ENCODE assay signal across 13 cellular contexts in the genomic region with DNA sequence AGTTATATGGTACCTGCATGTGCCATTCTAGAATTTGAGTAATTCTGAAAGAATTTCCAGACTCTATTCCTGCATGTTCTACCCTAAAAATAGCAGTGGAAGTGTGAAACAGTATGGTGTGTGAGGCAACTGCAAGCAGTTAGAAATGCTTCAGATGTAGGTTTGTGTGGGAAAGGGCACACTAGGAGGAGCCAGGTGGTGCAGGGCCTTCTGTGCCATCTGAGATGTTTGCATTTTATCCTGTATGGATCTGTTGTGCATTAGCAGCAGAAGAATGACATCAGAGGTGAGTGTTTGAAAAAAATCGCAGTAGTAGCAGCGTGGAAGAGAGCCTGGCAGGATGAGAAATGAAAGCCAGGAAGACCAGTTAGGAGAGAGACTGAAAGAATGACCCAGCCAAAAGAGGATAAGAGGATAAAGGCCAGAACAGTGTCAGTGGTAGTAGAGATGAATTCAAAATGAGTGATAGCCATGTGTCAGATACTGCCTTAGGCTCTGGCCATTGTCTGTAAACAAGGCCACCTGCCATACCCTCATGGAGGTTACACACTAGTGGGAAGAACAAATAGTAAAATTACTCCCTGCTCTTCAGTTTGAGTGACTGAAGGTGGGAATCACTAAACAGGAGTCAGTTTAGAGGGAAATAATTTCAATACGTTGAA.
A peak's percentile ranks its signal among the peaks of the same experiment; 100 is the strongest.
DNase-seq lines count a peak whose midpoint lies in the region; ATAC-seq, FAIRE-seq and TF ChIP-seq lines count a peak whose summit lies in the region.
"Had no signal": no experiment of that assay in that cellular context is flagged by ENCODE, and none has a peak within 500 bp of the region (broad histone marks: within the 10 kb centered on the region; RNA-seq: fewer than 3 reads in every experiment).

No MANE protein-coding gene starts in this region.

- H3K4me1 ChIP-seq in HepG2 (ENCODE audit: insufficient read depth, low read length) = no peaks in the 10 kb centered on the region
- no peaks in the 10 kb centered on the region for H3K4me1 ChIP-seq in right lobe of liver
- peaks cover 0 to 28% (median 15%) of the 10 kb centered on the region in 12 donors for H3K4me1 ChIP-seq in heart left ventricle

- H3K27me3 ChIP-seq in HepG2 (ENCODE audit: control insufficient read depth in 1 of 2, insufficient read depth in 2 of 2, low read length in 2 of 2) (no peaks in the 10 kb centered on the region), right lobe of liver (no peaks in the 10 kb centered on the region), heart left ventricle (no peaks in the 10 kb centered on the region)

- ATAC-seq in HepG2 (peak; percentile 43), right lobe of liver (no peak), SK-N-SH treated with all-trans-retinoic acid at 6 μM for 48 hours (peak; percentile 76), heart left ventricle (peak; percentile 24 to 58 (median 47)), HG02798 (IDR thresholded peaks at IDR 0.05; ENCODE audit: poor library complexity, unreplicated experiment) (no peak)
- no peak for ATAC-seq in activated T-cell treated with anti-CD3 and anti-CD28 coated beads, Interleukin-2, amount 50 U/mL, for 72 hours (replicated peaks in 1 of 2)

- H3K27ac ChIP-seq in HepG2 (ENCODE audit: extremely low read length, insufficient read depth, low read length) = no peak overlapping the region
- H3K27ac ChIP-seq in right lobe of liver = peak overlapping the region in 1 of 3 donors; percentile 18
- H3K27ac ChIP-seq in heart left ventricle = peak overlapping the region in 3 of 12 donors; percentile 3 to 53 (median 8)
- H3K27ac ChIP-seq in coronary artery = no peak overlapping the region

- H3K27ac Mint-ChIP-seq in activated T-cell treated with anti-CD3 and anti-CD28 coated beads, Interleukin-2, amount 50 U/mL, for 72 hours = no peak overlapping the region
- H3K27ac Mint-ChIP-seq: activated B cell treated with CpG ODN at 0.5 μM for 24 hours had no signal

- H3K27me3 Mint-ChIP-seq in activated T-cell treated with anti-CD3 and anti-CD28 coated beads, Interleukin-2, amount 50 U/mL, for 72 hours (ENCODE audit: low read depth) = no peaks in the 10 kb centered on the region
- H3K27me3 Mint-ChIP-seq: activated B cell treated with CpG ODN at 0.5 μM for 24 hours had no signal

- TF ChIP-seq EP300 in HepG2 (IDR thresholded peaks at IDR 0.05; ENCODE audit: low read depth in 2 of 2, low read length in 2 of 2) = no peak
- no peak for TF ChIP-seq EP300 in HepG2 (CRISPR knock-in tag; IDR thresholded peaks at IDR 0.05; ENCODE audit: borderline replicate concordance)

- POLR2A ChIA-PET in HepG2 (lab: Yijun Ruan, JAX) = no interaction called here

- no peaks in the 10 kb centered on the region for H3K9me3 Mint-ChIP-seq in activated T-cell treated with anti-CD3 and anti-CD28 coated beads, Interleukin-2, amount 50 U/mL, for 72 hours
- H3K9me3 Mint-ChIP-seq: activated B cell treated with CpG ODN at 0.5 μM for 24 hours had no signal

- H3K79me2 ChIP-seq in HepG2 (ENCODE audit: insufficient read depth, low read length) = peaks cover 3% of the 10 kb centered on the region

- no peak overlapping the region for H3K4me2 ChIP-seq in HepG2 (ENCODE audit: low read depth, low read length)

- TF ChIP-seq POLR2A in HepG2 (IDR thresholded peaks at IDR 0.05; ENCODE audit: insufficient read depth in 1 of 2, low read depth in 2 of 2, low read length in 2 of 2) (no peak), right lobe of liver (IDR thresholded peaks at IDR 0.05) (no peak), heart left ventricle (IDR thresholded peaks at IDR 0.05) (no peak)

- H3K4me3 Mint-ChIP-seq in activated T-cell treated with anti-CD3 and anti-CD28 coated beads, Interleukin-2, amount 50 U/mL, for 72 hours = no peak overlapping the region
- H3K4me3 Mint-ChIP-seq: activated B cell treated with CpG ODN at 0.5 μM for 24 hours had no signal

- TF ChIP-seq RAD21 in HepG2 (CRISPR knock-in tag; IDR thresholded peaks at IDR 0.05) = no peak

- no peaks in the 10 kb centered on the region for H3K4me1 Mint-ChIP-seq in activated T-cell treated with anti-CD3 and anti-CD28 coated beads, Interleukin-2, amount 50 U/mL, for 72 hours (ENCODE audit: low read depth)
- H3K4me1 Mint-ChIP-seq: activated B cell treated with CpG ODN at 0.5 μM for 24 hours had no signal

- in situ Hi-C loops in HepG2 (cut with HindIII; ENCODE audit: extremely low pct_ligation_motif_present, low pct_unique_long_range_greater_than_20kb) = no loop called here

- H3K4me3 ChIP-seq in HepG2 (replicated peaks in 1 of 3; ENCODE audit: insufficient read depth in 1 of 3, low read depth in 2 of 3, low read length in 3 of 3) = no peak overlapping the region
- no peak overlapping the region for H3K4me3 ChIP-seq in right lobe of liver
- H3K4me3 ChIP-seq in heart left ventricle = no peak overlapping the region
- H3K4me3 ChIP-seq in coronary artery = no peak overlapping the region
- H3K4me3 ChIP-seq: lung had no signal

- H3K36me3 ChIP-seq in HepG2 (replicated peaks in 1 of 2; ENCODE audit: control insufficient read depth in 1 of 2, insufficient read depth in 2 of 2, low read length in 2 of 2) = peaks cover 6 to 10% of the 10 kb centered on the region in 2 experiments; a peak in 4 of 5 replicates
- H3K36me3 ChIP-seq in right lobe of liver = no peaks in the 10 kb centered on the region
- peaks cover 0 to 6% (median 0%) of the 10 kb centered on the region in 9 donors for H3K36me3 ChIP-seq in heart left ventricle

- FAIRE-seq in HepG2 (lab: Jason Lieb, UNC) = no peak

- TF ChIP-seq CTCF in HepG2 (CRISPR knock-in tag; IDR thresholded peaks at IDR 0.05) (no peak), right lobe of liver (IDR thresholded peaks at IDR 0.05) (no peak), heart left ventricle (IDR thresholded peaks at IDR 0.05) (no peak), coronary artery (IDR thresholded peaks at IDR 0.05) (no peak)

- H2AFZ ChIP-seq in HepG2 (ENCODE audit: low read length) = no peak overlapping the region

- BruUV-seq in HepG2 (replicated peaks; lab: Mats Ljungman, UMichigan) = no TSS peak

- CTCF ChIA-PET in HepG2 (lab: Yijun Ruan, JAX; ENCODE audit: low intra/inter-chr PET ratio, low total read pairs) = no interaction called here

- intact Hi-C loops in HepG2 (cut with micrococcal nuclease; ENCODE audit: unreplicated experiment) = no loop called here
- intact Hi-C loops in right lobe of liver (cut with DNase I) = no loop called here
- intact Hi-C loops in heart left ventricle (cut with DNase I) = loop anchor here in 2 of 10 donors (10.0 kb wide), 2 partner anchors 124 to 134 kb away; no protein-coding TSS in a partner anchor

- H3K9me3 ChIP-seq in HepG2 (ENCODE audit: low read length) (no peaks in the 10 kb centered on the region), right lobe of liver (no peaks in the 10 kb centered on the region), heart left ventricle (no peaks in the 10 kb centered on the region)

- DNase-seq in HepG2 (ENCODE audit: low spot score) (no peak), right lobe of liver (no peak), heart left ventricle (no peak), coronary artery (ENCODE audit: low spot score) (no peak)
- DNase-seq in effector CD8-positive, alpha-beta T cell (lab: John Stamatoyannopoulos, UW) = no peak
- no peak for DNase-seq in activated T-cell treated with anti-CD3 and anti-CD28 coated beads, Interleukin-2, amount 50 U/mL, for 72 hours
- DNase-seq: activated B cell treated with CpG ODN at 0.5 μM for 24 hours; amniotic stem cell; effector CD4-positive, alpha-beta T cell; NCI-H1105 had no signal

- H3K9ac ChIP-seq in HepG2 (ENCODE audit: insufficient read depth, low read depth, low read length) = no peak overlapping the region

- no peaks in the 10 kb centered on the region for H3K36me3 Mint-ChIP-seq in activated T-cell treated with anti-CD3 and anti-CD28 coated beads, Interleukin-2, amount 50 U/mL, for 72 hours (ENCODE audit: insufficient read depth in 2 of 2)

- 97% methylated on average over 3 of the region's 3 CpGs for WGBS in HepG2 (ENCODE audit: low lambda C conversion rate)
- 71% methylated on average over 3 of the region's 3 CpGs for WGBS in right lobe of liver (ENCODE audit: insufficient coverage, low coverage, low lambda C conversion rate, missing lambda C conversion rate)
- 63 to 70% (median 66%) methylated on average over 3 of the region's 3 CpGs for WGBS in heart left ventricle, 4 donors

- H4K20me1 ChIP-seq in HepG2 (ENCODE audit: insufficient read depth, low read length) = no peaks in the 10 kb centered on the region

TF ChIP-seq in HepG2, 621 proteins besides CTCF, POLR2A, EP300 and RAD21:
- TF ChIP-seq PATZ1 (CRISPR knock-in tag; IDR thresholded peaks at IDR 0.05) (no peak), RBM22 (optimal IDR thresholded peaks at IDR 0.05; ENCODE audit: low read length) (peak; percentile 21)

TF ChIP-seq in SK-N-SH treated with all-trans-retinoic acid at 6 μM for 48 hours, 23 proteins besides CTCF, POLR2A, EP300 and RAD21:
- TF ChIP-seq ESRRG (CRISPR knock-in tag; IDR thresholded peaks at IDR 0.05) (no peak), ISL1 (CRISPR knock-in tag; IDR thresholded peaks at IDR 0.05) (peak; percentile 49; the same call in 1 of the 2 replicates)

Comparison
In these comparisons a context has a peak if more than half of its experiments do, and no peak if none do; other contexts are left out.
1. ATAC-seq: peak in HepG2 (single experiment), SK-N-SH treated with all-trans-retinoic acid at 6 μM for 48 hours (single experiment) and heart left ventricle (4 of 4); none in right lobe of liver (0 of 4), HG02798 (single experiment) and activated T-cell treated with anti-CD3 and anti-CD28 coated beads, Interleukin-2, amount 50 U/mL, for 72 hours (0 of 2).